In genomic region chr11:94152678-94153065, GRCh38 we compare ENCODE assay signal across 11 cellular contexts. TPM values are rescaled to one million over a fixed set of nuclear protein-coding genes. Genes with fewer than 3 reads are reported as not detected.
DNase-seq lines count a peak whose midpoint lies in the region; TF ChIP-seq lines count a peak whose summit lies in the region.
"Had no signal": no experiment of that assay in that cellular context is flagged by ENCODE, and none has a peak within 500 bp of the region (broad histone marks: within the 10 kb centered on the region; RNA-seq: fewer than 3 reads in every experiment).

No MANE protein-coding gene starts in this region.

- no peak overlapping the region for H3K4me3 Mint-ChIP-seq in nephron progenitor cell

- POLR2A ChIA-PET in AG04450 (lab: Yijun Ruan, JAX): no interaction called here

- CTCF ChIA-PET in AG04450 (lab: Charles Lee): interaction anchor here (1.5 to 2.6 kb wide), 2 partner anchors 19 to 258 kb away, joined by 3 to 11 read pairs; no protein-coding TSS in a partner anchor

- H3K9ac ChIP-seq in GM23248: no peak overlapping the region

- H3K27me3 ChIP-seq in AG04450 (ENCODE audit: control insufficient read depth, insufficient read depth, low read length): no peaks in the 10 kb centered on the region
- H3K27me3 ChIP-seq in GM23248 (replicated peaks; ENCODE audit: insufficient read depth): no peaks in the 10 kb centered on the region
- H3K27me3 ChIP-seq in brain microvascular endothelial cell (replicated peaks): no peaks in the 10 kb centered on the region
- H3K27me3 ChIP-seq: colonic mucosa had no signal

- H3K27me3 Mint-ChIP-seq in nephron progenitor cell (ENCODE audit: low read depth, poor library complexity): no peaks in the 10 kb centered on the region

- peaks cover 52% of the 10 kb centered on the region for H3K4me1 Mint-ChIP-seq in nephron progenitor cell

- peaks cover 6% of the 10 kb centered on the region; the same call in 1 of the 2 replicates for H4K20me1 ChIP-seq in GM23248 (ENCODE audit: insufficient read depth)

- no peak for DNase-seq in AG04450 (ENCODE audit: low read depth, low spot score)
- DNase-seq in GM23248: no peak
- DNase-seq in brain microvascular endothelial cell: no peak
- no peak for DNase-seq in nephron progenitor cell
- no peak for DNase-seq in GM03348 (ENCODE audit: low spot score)
- DNase-seq in stimulated activated CD4-positive, alpha-beta T cell treated with anti-CD3 and anti-CD28 coated beads, Interleukin-4, amount 100 ng/mL, for 24 hours: no peak
- no peak for DNase-seq in caudate nucleus (lab: John Stamatoyannopoulos, UW)
- no peak for DNase-seq in effector CD4-positive, alpha-beta T cell
- DNase-seq: colonic mucosa, NCI-H2171 treated with DMSO at 0.1 percent for 48 hours had no signal

- H3K27ac Mint-ChIP-seq in nephron progenitor cell: peak overlapping the region; percentile 93

- in situ Hi-C loops in GM23248 (cut with MboI): no loop called here
- in situ Hi-C loops in brain microvascular endothelial cell (cut with HindIII; ENCODE audit: low pct_ligation_motif_present, low sequenced_read_pairs): no loop called here

- H3K27ac ChIP-seq in AG04450 (ENCODE audit: low read depth, low read length): peak overlapping the region; percentile 48
- H3K27ac ChIP-seq in GM23248: peak overlapping the region; percentile 22; the same call in 1 of the 2 replicates
- H3K27ac ChIP-seq in brain microvascular endothelial cell: peak overlapping the region; percentile 45
- H3K27ac ChIP-seq in caudate nucleus (ENCODE audit: low read depth, low read length): no peak overlapping the region

- H3K9me3 ChIP-seq in AG04450 (ENCODE audit: control insufficient read depth, insufficient read depth, low read length) (no peaks in the 10 kb centered on the region), GM23248 (ENCODE audit: low read depth) (no peaks in the 10 kb centered on the region)
- H3K9me3 ChIP-seq: colonic mucosa had no signal

- H3K4me3 ChIP-seq in AG04450 (ENCODE audit: low read depth, low read length) (no peak overlapping the region), GM23248 (no peak overlapping the region), brain microvascular endothelial cell (ENCODE audit: low read depth, low read length) (no peak overlapping the region)
- H3K4me3 ChIP-seq: colonic mucosa, lung had no signal

- peak overlapping the region; percentile 20 for H3K4me2 ChIP-seq in GM23248 (ENCODE audit: unreplicated experiment)

- H3K36me3 ChIP-seq in GM23248 (ENCODE audit: low read depth) (no peaks in the 10 kb centered on the region), brain microvascular endothelial cell (replicated peaks) (no peaks in the 10 kb centered on the region)
- H3K36me3 ChIP-seq: colonic mucosa had no signal

- H2AFZ ChIP-seq in GM23248: no peak overlapping the region

- H3K9me3 Mint-ChIP-seq in nephron progenitor cell: peaks cover 18% of the 10 kb centered on the region

- H3F3A ChIP-seq in GM23248 (ENCODE audit: insufficient read depth): peaks cover 6% of the 10 kb centered on the region; the same call in 1 of the 2 replicates

- H3K79me2 ChIP-seq in GM23248 (ENCODE audit: insufficient read depth): peaks cover 92% of the 10 kb centered on the region

- H3K4me1 ChIP-seq in GM23248 (ENCODE audit: insufficient read depth): peaks cover 31% of the 10 kb centered on the region
- H3K4me1 ChIP-seq: colonic mucosa had no signal

- H3K9me2 ChIP-seq in GM23248 (ENCODE audit: insufficient read depth): no peaks in the 10 kb centered on the region

- WGBS in GM23248 (ENCODE audit: low coverage in 1 of 2, low lambda C conversion rate in 2 of 2, missing lambda C conversion rate in 2 of 2), 2 experiments: 54 to 60% methylated on average over 6 of the region's 6 CpGs

- H3K36me3 Mint-ChIP-seq in nephron progenitor cell (ENCODE audit: low read depth): peaks cover 37% of the 10 kb centered on the region

- TF ChIP-seq CTCF in AG04450 (IDR thresholded peaks at IDR 0.05; ENCODE audit: low read depth, low read length) (no peak), brain microvascular endothelial cell (IDR thresholded peaks at IDR 0.05; ENCODE audit: low read depth, low read length, missing control alignments) (no peak), nephron progenitor cell (IDR thresholded peaks at IDR 0.05) (no peak)

RNA-seq across cellular contexts. Expression of gene PANX1, which starts 24.0 kb away (rescaled TPM):
- 51.2 and 52.9 TPM in 2 replicates for polyA plus RNA-seq in AG04450 (2011; rRNA removed)
- polyA minus RNA-seq in AG04450 (2011; rRNA and poly(A)+ RNA removed): 63.7 and 65.5 TPM in 2 replicates
- total RNA-seq in GM23248 (2014; rRNA removed; shearing (Covaris generic)): 39.8 and 43.9 TPM in 2 replicates
- polyA plus RNA-seq in GM23248 (2016; fragmentation: Nextera tagmentation; extraction: Ambion mirVana): 18.7 and 19.7 TPM in 2 replicates
